ENCODE assay signal across 9 cellular contexts in the genomic region with DNA sequence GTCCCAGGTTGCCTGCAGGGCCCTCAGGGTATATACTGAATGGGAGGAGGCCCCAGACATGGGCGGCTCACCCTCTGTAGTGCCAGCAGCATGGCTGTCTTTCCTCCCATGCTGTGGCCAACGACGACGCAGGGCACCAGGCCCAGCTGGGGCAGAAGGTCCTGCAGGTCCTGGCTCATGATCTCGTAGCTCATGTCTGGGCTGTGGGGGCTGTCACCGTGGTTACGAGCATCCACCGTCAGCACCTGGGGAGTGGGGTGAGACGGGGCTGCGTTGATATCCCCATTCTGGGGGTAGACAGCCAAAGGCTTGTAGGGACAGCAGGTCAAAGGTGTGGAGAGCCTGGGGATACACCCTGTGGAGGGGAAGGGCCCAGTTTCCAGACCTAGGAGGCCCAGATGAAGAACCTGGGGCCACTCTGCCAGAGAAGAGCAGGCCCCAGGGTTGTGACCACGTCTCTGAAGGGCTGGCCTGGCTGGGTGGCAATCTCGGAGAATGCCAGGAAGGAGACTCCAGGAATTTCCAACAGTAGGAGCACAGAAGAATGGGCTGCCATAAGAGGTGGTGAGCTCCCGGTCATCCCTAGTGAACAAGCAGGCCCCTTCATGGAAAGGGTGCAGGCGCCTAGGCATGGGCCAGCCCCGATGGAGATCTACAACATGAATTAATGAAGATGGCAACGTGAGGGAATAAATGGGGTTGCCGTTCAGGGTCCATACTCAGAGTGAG. TPM values are rescaled to one million over a fixed set of nuclear protein-coding genes. Genes with fewer than 3 reads are reported as not detected.
DNase-seq lines count a peak whose midpoint lies in the region; ATAC-seq, FAIRE-seq and TF ChIP-seq lines count a peak whose summit lies in the region.
"Had no signal": no experiment of that assay in that cellular context is flagged by ENCODE, and none has a peak within 500 bp of the region (broad histone marks: within the 10 kb centered on the region; RNA-seq: fewer than 3 reads in every experiment).

No MANE protein-coding gene starts in this region.

- H3K14ac ChIP-seq in mesenchymal stem cell (ENCODE audit: low read length in 2 of 2): no peak overlapping the region

- H3K4me1 ChIP-seq in heart left ventricle (peaks cover 0 to 22% (median 13%) of the 10 kb centered on the region in 12 donors), K562 (replicated peaks in 1 of 2; ENCODE audit: control insufficient read depth in 2 of 2, insufficient read depth in 2 of 2, low read length in 2 of 2) (peaks cover 2 to 53% of the 10 kb centered on the region in 2 experiments; a peak in 4 of 5 replicates), mesenchymal stem cell (ENCODE audit: control insufficient read depth, insufficient read depth, low read depth, low read length) (peaks cover 30% of the 10 kb centered on the region), upper lobe of left lung (peaks cover 29 to 52% (median 31%) of the 10 kb centered on the region in 4 donors)

- no peak for TF ChIP-seq CTCF in heart left ventricle (IDR thresholded peaks at IDR 0.05)
- no peak for TF ChIP-seq CTCF in K562 (IDR thresholded peaks at IDR 0.05 in 2 of 3, conservative IDR thresholded peaks at IDR 0.05 in 1 of 3; ENCODE audit: insufficient read depth in 2 of 3, low read depth in 1 of 3, low read length in 3 of 3)
- TF ChIP-seq CTCF in upper lobe of left lung (IDR thresholded peaks at IDR 0.05): no peak
- TF ChIP-seq CTCF in GM13976 (IDR thresholded peaks at IDR 0.05; ENCODE audit: borderline replicate concordance, control extremely low read depth, extremely low read depth, insufficient read depth, missing control alignments): no peak

- no peak overlapping the region for H3K4ac ChIP-seq in mesenchymal stem cell (ENCODE audit: low read depth in 1 of 2, low read length in 2 of 2)

- no peak overlapping the region for H2BK120ac ChIP-seq in mesenchymal stem cell (ENCODE audit: low read depth, low read length)

- no peak for TF ChIP-seq RAD21 in K562 (CRISPR knock-in tag; conservative IDR thresholded peaks at IDR 0.05 in 1 of 2, IDR thresholded peaks at IDR 0.05 in 1 of 2)

- H3K23ac ChIP-seq in mesenchymal stem cell (ENCODE audit: low read length in 2 of 2): no peak overlapping the region

- H3K4me2 ChIP-seq in K562 (ENCODE audit: insufficient read depth, low read length) (peak overlapping the region; percentile 91), mesenchymal stem cell (ENCODE audit: low read length, poor library complexity, severe bottlenecking) (peak overlapping the region; percentile 29)

- no peak overlapping the region for H2AK5ac ChIP-seq in mesenchymal stem cell (ENCODE audit: low read length, severe bottlenecking)

- DNase-seq in heart left ventricle (peak in 1 of 5 donors; percentile 43), cardiac septum (ENCODE audit: low spot score) (no peak), K562 (ENCODE audit: extremely low read depth in 1 of 4, low spot score in 3 of 4) (peak in 1 of 4 experiments; percentile 16), mesenchymal stem cell (no peak), upper lobe of left lung (no peak), GM13976 (ENCODE audit: low spot score) (no peak)

- H3K36me3 ChIP-seq in heart left ventricle (peaks cover 0 to 23% (median 16%) of the 10 kb centered on the region in 9 donors), K562 (ENCODE audit: control insufficient read depth, insufficient read depth, low read length) (peaks cover 24% of the 10 kb centered on the region), mesenchymal stem cell (ENCODE audit: control insufficient read depth in 1 of 2, insufficient read depth in 2 of 2, low read depth in 1 of 2, low read length in 2 of 2) (peaks cover 20 to 26% of the 10 kb centered on the region in 2 experiments), upper lobe of left lung (peaks cover 0 to 22% (median 16%) of the 10 kb centered on the region in 4 donors)

- peaks cover 22% of the 10 kb centered on the region for H3K79me1 ChIP-seq in mesenchymal stem cell (replicated peaks; ENCODE audit: low read length, poor library complexity, severe bottlenecking)

- peak overlapping the region in 8 of 12 donors; percentile 73 to 91 (median 85) for H3K27ac ChIP-seq in heart left ventricle
- peak overlapping the region; percentile 91; the same call in 1 of the 3 replicates for H3K27ac ChIP-seq in K562 (ENCODE audit: extremely low read depth, low read depth, low read length)
- no peak overlapping the region for H3K27ac ChIP-seq in mesenchymal stem cell (ENCODE audit: low read length, poor library complexity, severe bottlenecking)
- peak overlapping the region; percentile 87 to 97 (median 94) for H3K27ac ChIP-seq in upper lobe of left lung

- H2BK12ac ChIP-seq in mesenchymal stem cell (ENCODE audit: low read length in 2 of 2): peak overlapping the region in 1 of 2 experiments; percentile 63

- H2BK5ac ChIP-seq in mesenchymal stem cell (ENCODE audit: low read depth, low read length, poor library complexity, severe bottlenecking): no peak overlapping the region

- H3K9me1 ChIP-seq in K562 (ENCODE audit: control insufficient read depth, insufficient read depth, low read length): peaks cover 4% of the 10 kb centered on the region

- no peak overlapping the region for H4K8ac ChIP-seq in mesenchymal stem cell (ENCODE audit: low read length)

- no peak overlapping the region for H3K18ac ChIP-seq in mesenchymal stem cell (ENCODE audit: low read depth in 1 of 2, low read length in 2 of 2)

- intact Hi-C loops in heart left ventricle (cut with DNase I) (loop anchor here in 3 of 10 donors (2.0 to 10.0 kb wide), 4 partner anchors 55 to 393 kb away; partner anchors contain the start of genes BUD23 (in 1 of the 3), DNAJC30 (in 1 of the 3), METTL27 (in 1 of the 3) and VPS37D (in 1 of the 3)), cardiac septum (cut with DNase I) (loop anchor here (5.0 to 10.0 kb wide), 2 partner anchors 55 to 107 kb away; partner anchors contain the start of genes BUD23, DNAJC30 and METTL27), K562 (cut with micrococcal nuclease) (loop anchor here (2.0 to 10.0 kb wide), 2 partner anchors 117 to 403 kb away; no protein-coding TSS in a partner anchor)

- CTCF ChIA-PET in K562 (lab: Yijun Ruan, JAX; ENCODE audit: low intra/inter-chr PET ratio): no interaction called here

- ATAC-seq in heart left ventricle: no peak
- ATAC-seq in K562: no peak
- no peak for ATAC-seq in upper lobe of left lung (ENCODE audit: low FRiP score in 2 of 2)
- ATAC-seq in GM21737 (IDR thresholded peaks at IDR 0.05; ENCODE audit: unreplicated experiment): no peak
- ATAC-seq in HG02678 (IDR thresholded peaks at IDR 0.05; ENCODE audit: unreplicated experiment): no peak

- no TSS peak for BruUV-seq in K562 (replicated peaks; lab: Mats Ljungman, UMichigan)

- in situ Hi-C loops in K562 (cut with MboI) (loop anchor here (10.0 kb wide), 1 partner anchor 403 kb away; no protein-coding TSS in a partner anchor), GM13976 (cut with MboI; ENCODE audit: low sequenced_read_pairs, unreplicated experiment) (no loop called here)

- H3K79me2 ChIP-seq in K562 (ENCODE audit: control insufficient read depth, insufficient read depth, low read length): peaks cover 19% of the 10 kb centered on the region

- no peak for FAIRE-seq in K562 (lab: Jason Lieb, UNC)

- TF ChIP-seq EP300 in K562 (IDR thresholded peaks at IDR 0.05; ENCODE audit: low read length) (no peak), upper lobe of left lung (IDR thresholded peaks at IDR 0.05) (no peak)

- peaks cover 21% of the 10 kb centered on the region for H4K20me1 ChIP-seq in K562 (replicated peaks; ENCODE audit: control insufficient read depth, insufficient read depth, low read length)

- POLR2A ChIA-PET in K562 (lab: Yijun Ruan, JAX): interaction anchor here (1.2 to 1.7 kb wide), 4 partner anchors 9 to 215 kb away, joined by 3 to 6 read pairs (median 4); partner anchors contain the start of gene BAZ1B

- H3K4me3 ChIP-seq in heart left ventricle: peak overlapping the region in 11 of 12 donors; percentile 65 to 99 (median 80)
- peak overlapping the region; percentile 62 for H3K4me3 ChIP-seq in K562
- peak overlapping the region in 1 of 2 experiments; percentile 92 for H3K4me3 ChIP-seq in mesenchymal stem cell (ENCODE audit: insufficient read depth in 1 of 2, low read depth in 1 of 2, low read length in 2 of 2)
- peak overlapping the region; percentile 81 to 99 (median 92) for H3K4me3 ChIP-seq in upper lobe of left lung

- TF ChIP-seq POLR2A in heart left ventricle (IDR thresholded peaks at IDR 0.05) (no peak), K562 (conservative IDR thresholded peaks at IDR 0.05) (no peak; the same call in 1 of the 2 replicates), upper lobe of left lung (IDR thresholded peaks at IDR 0.05) (no peak)

- H2AFZ ChIP-seq in K562 (ENCODE audit: low read depth, low read length) (no peak overlapping the region), mesenchymal stem cell (ENCODE audit: low read depth, low read length) (no peak overlapping the region)

- no peaks in the 10 kb centered on the region for H3K9me3 ChIP-seq in heart left ventricle
- no peaks in the 10 kb centered on the region for H3K9me3 ChIP-seq in K562 (replicated peaks; ENCODE audit: control insufficient read depth, insufficient read depth, low read depth, low read length)
- H3K9me3 ChIP-seq in mesenchymal stem cell (ENCODE audit: control insufficient read depth, low read length): no peaks in the 10 kb centered on the region
- no peaks in the 10 kb centered on the region for H3K9me3 ChIP-seq in upper lobe of left lung

- peak overlapping the region; percentile 57 for H2BK15ac ChIP-seq in mesenchymal stem cell (ENCODE audit: low read depth, poor library complexity, severe bottlenecking)

- peak overlapping the region; percentile 14 for H4K91ac ChIP-seq in mesenchymal stem cell (ENCODE audit: low read length)

- H3K9ac ChIP-seq in K562 (ENCODE audit: insufficient read depth in 1 of 2, low read depth in 2 of 2, low read length in 2 of 2) (peak overlapping the region; percentile 84 to 100), mesenchymal stem cell (ENCODE audit: low read length) (peak overlapping the region; percentile 89)

- H3K27me3 ChIP-seq in heart left ventricle (no peaks in the 10 kb centered on the region), K562 (ENCODE audit: control insufficient read depth in 2 of 2, insufficient read depth in 2 of 2, low read length in 2 of 2) (no peaks in the 10 kb centered on the region; a peak in 1 of 5 replicates), mesenchymal stem cell (ENCODE audit: control insufficient read depth in 1 of 2, insufficient read depth in 1 of 2, low read length in 2 of 2) (no peaks in the 10 kb centered on the region), upper lobe of left lung (no peaks in the 10 kb centered on the region)

- WGBS in heart left ventricle, 4 donors: 73 to 77% (median 74%) methylated on average over 13 to 17 of the region's 17 CpGs
- WGBS in K562 (ENCODE audit: insufficient coverage, low coverage, missing lambda C conversion rate): 57% methylated on average over 17 of the region's 17 CpGs
- WGBS in mesenchymal stem cell: 84% methylated on average over 17 of the region's 17 CpGs
- WGBS in upper lobe of left lung, 2 donors: 68 to 80% methylated on average over 10 to 15 of the region's 17 CpGs

RNA-seq across cellular contexts. Expression of gene ABHD11, which starts 0.9 kb away (rescaled TPM):
- total RNA-seq in heart left ventricle: 10 to 100 TPM; 17.9 to 36.9 (median 25.0) TPM
- polyA plus RNA-seq in heart left ventricle: 10 to 100 TPM; 21.0 to 27.7 TPM
- total RNA-seq in cardiac septum: 31.6 TPM
- 36.5 and 95.8 TPM in 2 replicates for total RNA-seq in K562 (2011; cell fraction: chromatin; rRNA removed; ENCODE audit: low replicate concordance)
- total RNA-seq in K562 (2011; cell fraction: nucleolus; rRNA removed): 87.9 and 90.7 TPM in 2 replicates
- total RNA-seq in K562 (2011; cell fraction: nucleoplasm; rRNA removed): 50.6 and 64.7 TPM in 2 replicates
- total RNA-seq in K562 (2014; rRNA removed): 44.2 and 52.6 TPM in 2 replicates
- total RNA-seq in K562 (2014; rRNA removed; fragmentation: Illumina TruSeq; extraction: Trizol): 11.7 and 13.2 TPM in 2 replicates
- total RNA-seq in K562 (2015; rRNA removed; fragmentation: Illumina TruSeq; extraction: Trizol): 17.5 and 17.9 TPM in 2 replicates
- total RNA-seq in K562 (2021): 32.6 and 37.3 TPM in 2 replicates
- 18.4 and 18.9 TPM in 2 replicates for polyA plus RNA-seq in K562 (2011; rRNA removed)
- polyA plus RNA-seq in K562 (2011; cell fraction: cytosol; rRNA removed): 22.5 and 50.4 TPM in 2 replicates
- 22.8 and 51.7 TPM in 2 replicates for polyA plus RNA-seq in K562 (2011; cell fraction: nucleus; rRNA removed)
- 24.2 and 35.9 TPM in 2 replicates for polyA plus RNA-seq in K562 (2012)
- 25.5 and 26.3 TPM in 2 replicates for polyA plus RNA-seq in K562 (2014; fragmentation: Illumina TruSeq; extraction: Trizol)
- 1 to 10 TPM; 7.7 to 8.6 TPM for polyA plus RNA-seq in K562 (2014; fragmentation: Nextera tagmentation; extraction: Ambion mirVana)
- polyA plus RNA-seq in K562 (2014; rRNA removed): 40.7 and 41.7 TPM in 2 replicates
- polyA minus RNA-seq in K562 (2011; rRNA and poly(A)+ RNA removed): 5.8 and 10.2 TPM in 2 replicates
- 7.9 and 9.4 TPM in 2 replicates for polyA minus RNA-seq in K562 (2011; cell fraction: cytosol; rRNA and poly(A)+ RNA removed)
- polyA minus RNA-seq in K562 (2011; cell fraction: nucleus; rRNA and poly(A)+ RNA removed): 33.2 and 40.7 TPM in 2 replicates
- polyA plus RNA-seq in mesenchymal stem cell (2013, experiment 1 of 2): 7.2 TPM
- polyA plus RNA-seq in mesenchymal stem cell (2013, experiment 2 of 2): 7.1 TPM
- total RNA-seq in upper lobe of left lung: 10 to 100 TPM; 13.6 to 35.3 (median 28.2) TPM

RNA-seq across cellular contexts. Expression of gene STX1A, which starts 18.2 kb away (rescaled TPM):
- 1 to 10 TPM; 1.1 to 3.6 (median 1.6) TPM for total RNA-seq in heart left ventricle
- 1 to 10 TPM; 1.8 to 2.4 TPM for polyA plus RNA-seq in heart left ventricle
- 3.3 TPM for total RNA-seq in cardiac septum
- total RNA-seq in K562 (2011; cell fraction: chromatin; rRNA removed; ENCODE audit: low replicate concordance): 30.3 and 77.9 TPM in 2 replicates
- total RNA-seq in K562 (2011; cell fraction: nucleolus; rRNA removed): 38.9 and 39.9 TPM in 2 replicates
- total RNA-seq in K562 (2011; cell fraction: nucleoplasm; rRNA removed): 23.4 and 25.5 TPM in 2 replicates
- total RNA-seq in K562 (2014; rRNA removed): 9.1 and 9.9 TPM in 2 replicates
- 2.3 and 3.9 TPM in 2 replicates for total RNA-seq in K562 (2014; rRNA removed; fragmentation: Illumina TruSeq; extraction: Trizol)
- total RNA-seq in K562 (2015; rRNA removed; fragmentation: Illumina TruSeq; extraction: Trizol): 6.3 and 9.6 TPM in 2 replicates
- 8.0 and 8.9 TPM in 2 replicates for total RNA-seq in K562 (2021)
- 6.7 and 7.5 TPM in 2 replicates for polyA plus RNA-seq in K562 (2011; rRNA removed)
- polyA plus RNA-seq in K562 (2011; cell fraction: cytosol; rRNA removed): 5.7 and 9.2 TPM in 2 replicates
- 47.5 and 68.0 TPM in 2 replicates for polyA plus RNA-seq in K562 (2011; cell fraction: nucleus; rRNA removed)
- polyA plus RNA-seq in K562 (2012): 7.2 and 8.0 TPM in 2 replicates
- 6.1 and 9.9 TPM in 2 replicates for polyA plus RNA-seq in K562 (2014; fragmentation: Illumina TruSeq; extraction: Trizol)
- under 1 TPM; 0.04 to 0.15 TPM for polyA plus RNA-seq in K562 (2014; fragmentation: Nextera tagmentation; extraction: Ambion mirVana)
- polyA plus RNA-seq in K562 (2014; rRNA removed): 11.7 and 15.1 TPM in 2 replicates
- 14.4 and 26.2 TPM in 2 replicates for polyA minus RNA-seq in K562 (2011; rRNA and poly(A)+ RNA removed)
- polyA minus RNA-seq in K562 (2011; cell fraction: cytosol; rRNA and poly(A)+ RNA removed): 6.7 and 8.3 TPM in 2 replicates
- 9.0 and 13.7 TPM in 2 replicates for polyA minus RNA-seq in K562 (2011; cell fraction: nucleus; rRNA and poly(A)+ RNA removed)
- 10.0 TPM for polyA plus RNA-seq in mesenchymal stem cell (2013, experiment 1 of 2)
- 9.9 TPM for polyA plus RNA-seq in mesenchymal stem cell (2013, experiment 2 of 2)
- total RNA-seq in upper lobe of left lung: 10 to 100 TPM in 2 of 6 donors, 1 to 10 TPM in 4; 4.1 to 16.9 (median 5.9) TPM

RNA-seq across cellular contexts. Expression of gene CLDN3, which starts 32.4 kb away (rescaled TPM):
- not detected for total RNA-seq in heart left ventricle
- under 1 TPM in 1 of 2 donors, not detected in 1; 0.10 TPM for polyA plus RNA-seq in heart left ventricle
- not detected for total RNA-seq in cardiac septum
- not detected in 2 replicates for total RNA-seq in K562 (2011; cell fraction: chromatin; rRNA removed; ENCODE audit: low replicate concordance)
- not detected in 2 replicates for total RNA-seq in K562 (2011; cell fraction: nucleolus; rRNA removed)
- total RNA-seq in K562 (2011; cell fraction: nucleoplasm; rRNA removed): not detected in 2 replicates
- total RNA-seq in K562 (2014; rRNA removed): not detected in 2 replicates
- not detected in 2 replicates for total RNA-seq in K562 (2014; rRNA removed; fragmentation: Illumina TruSeq; extraction: Trizol)
- total RNA-seq in K562 (2015; rRNA removed; fragmentation: Illumina TruSeq; extraction: Trizol): not detected in 2 replicates
- 0.29 TPM in 1 of 2 replicates, not detected in the other for total RNA-seq in K562 (2021)
- polyA plus RNA-seq in K562 (2011; rRNA removed): not detected in 2 replicates
- not detected in 2 replicates for polyA plus RNA-seq in K562 (2011; cell fraction: cytosol; rRNA removed)
- polyA plus RNA-seq in K562 (2011; cell fraction: nucleus; rRNA removed): not detected in 2 replicates
- polyA plus RNA-seq in K562 (2012): 0.05 TPM in 1 of 2 replicates, not detected in the other
- polyA plus RNA-seq in K562 (2014; fragmentation: Illumina TruSeq; extraction: Trizol): not detected in 2 replicates
- polyA plus RNA-seq in K562 (2014; fragmentation: Nextera tagmentation; extraction: Ambion mirVana): not detected
- polyA plus RNA-seq in K562 (2014; rRNA removed): not detected in 2 replicates
- not detected in 2 replicates for polyA minus RNA-seq in K562 (2011; rRNA and poly(A)+ RNA removed)
- not detected in 2 replicates for polyA minus RNA-seq in K562 (2011; cell fraction: cytosol; rRNA and poly(A)+ RNA removed)
- not detected in 2 replicates for polyA minus RNA-seq in K562 (2011; cell fraction: nucleus; rRNA and poly(A)+ RNA removed)
- polyA plus RNA-seq in mesenchymal stem cell (2013, experiment 1 of 2): not detected
- polyA plus RNA-seq in mesenchymal stem cell (2013, experiment 2 of 2): not detected
- total RNA-seq in upper lobe of left lung: 10 to 100 TPM; 21.9 to 95.0 (median 43.9) TPM
- total RNA-seq: HT1080 had no signal

RNA-seq across cellular contexts. Expression of gene BUD23, which starts 54.3 kb away (rescaled TPM):
- total RNA-seq in heart left ventricle (10 to 100 TPM; 57.4 to 94.1 (median 68.6) TPM), cardiac septum (59.1 TPM), K562 (2014; rRNA removed) (170 and 183 TPM in 2 replicates), K562 (2014; rRNA removed; fragmentation: Illumina TruSeq; extraction: Trizol) (117 and 124 TPM in 2 replicates), K562 (2015; rRNA removed; fragmentation: Illumina TruSeq; extraction: Trizol) (123 and 128 TPM in 2 replicates), K562 (2021) (135 and 144 TPM in 2 replicates), upper lobe of left lung (10 to 100 TPM; 19.9 to 52.3 (median 48.8) TPM)
- polyA plus RNA-seq in heart left ventricle (100 to 1,000 TPM; 106 to 150 TPM), K562 (2011; rRNA removed) (115 and 168 TPM in 2 replicates), K562 (2014; fragmentation: Illumina TruSeq; extraction: Trizol) (206 and 216 TPM in 2 replicates), K562 (2014; fragmentation: Nextera tagmentation; extraction: Ambion mirVana) (100 to 1,000 TPM in 1 of 2 experiments, 10 to 100 TPM in 1; 79.5 to 150 TPM), K562 (2014; rRNA removed) (270 and 301 TPM in 2 replicates)
- 117 and 181 TPM in 2 replicates for total RNA-seq in K562 (2011; cell fraction: chromatin; rRNA removed; ENCODE audit: low replicate concordance)
- total RNA-seq in K562 (2011; cell fraction: nucleolus; rRNA removed): 113 TPM in 2 replicates
- total RNA-seq in K562 (2011; cell fraction: nucleoplasm; rRNA removed): 140 and 171 TPM in 2 replicates
- 171 and 217 TPM in 2 replicates for polyA plus RNA-seq in K562 (2011; cell fraction: cytosol; rRNA removed)
- polyA plus RNA-seq in K562 (2011; cell fraction: nucleus; rRNA removed): 88.8 and 118 TPM in 2 replicates
- polyA plus RNA-seq in K562 (2012): 99.9 and 166 TPM in 2 replicates
- polyA minus RNA-seq in K562 (2011; rRNA and poly(A)+ RNA removed): 64.3 and 80.9 TPM in 2 replicates
- polyA minus RNA-seq in K562 (2011; cell fraction: cytosol; rRNA and poly(A)+ RNA removed): 39.0 and 45.1 TPM in 2 replicates
- 19.1 and 20.2 TPM in 2 replicates for polyA minus RNA-seq in K562 (2011; cell fraction: nucleus; rRNA and poly(A)+ RNA removed)
- 75.0 TPM for polyA plus RNA-seq in mesenchymal stem cell (2013, experiment 1 of 2)
- polyA plus RNA-seq in mesenchymal stem cell (2013, experiment 2 of 2): 76.6 TPM

RNA-seq across cellular contexts. Expression of gene DNAJC30, which starts 54.4 kb away (rescaled TPM):
- total RNA-seq in heart left ventricle: 10 to 100 TPM in 6 of 9 donors, 1 to 10 TPM in 3; 6.8 to 21.1 (median 15.6) TPM
- 10 to 100 TPM in 1 of 2 donors, 1 to 10 TPM in 1; 7.2 to 14.0 TPM for polyA plus RNA-seq in heart left ventricle
- total RNA-seq in cardiac septum: 16.4 TPM
- 18.6 and 26.1 TPM in 2 replicates for total RNA-seq in K562 (2011; cell fraction: chromatin; rRNA removed; ENCODE audit: low replicate concordance)
- 21.3 and 26.5 TPM in 2 replicates for total RNA-seq in K562 (2011; cell fraction: nucleolus; rRNA removed)
- total RNA-seq in K562 (2011; cell fraction: nucleoplasm; rRNA removed): 23.2 and 25.1 TPM in 2 replicates
- total RNA-seq in K562 (2014; rRNA removed): 6.9 and 8.6 TPM in 2 replicates
- 3.8 and 4.2 TPM in 2 replicates for total RNA-seq in K562 (2014; rRNA removed; fragmentation: Illumina TruSeq; extraction: Trizol)
- total RNA-seq in K562 (2015; rRNA removed; fragmentation: Illumina TruSeq; extraction: Trizol): 4.4 and 4.6 TPM in 2 replicates
- 10.1 and 11.3 TPM in 2 replicates for total RNA-seq in K562 (2021)
- 2.0 and 3.7 TPM in 2 replicates for polyA plus RNA-seq in K562 (2011; rRNA removed)
- polyA plus RNA-seq in K562 (2011; cell fraction: cytosol; rRNA removed): 3.2 and 14.7 TPM in 2 replicates
- polyA plus RNA-seq in K562 (2011; cell fraction: nucleus; rRNA removed): 4.0 and 7.2 TPM in 2 replicates
- polyA plus RNA-seq in K562 (2012): 5.5 and 7.0 TPM in 2 replicates
- 4.6 and 6.4 TPM in 2 replicates for polyA plus RNA-seq in K562 (2014; fragmentation: Illumina TruSeq; extraction: Trizol)
- polyA plus RNA-seq in K562 (2014; fragmentation: Nextera tagmentation; extraction: Ambion mirVana): 1 to 10 TPM; 1.1 to 1.4 TPM
- 9.2 and 11.4 TPM in 2 replicates for polyA plus RNA-seq in K562 (2014; rRNA removed)
- 5.5 and 7.9 TPM in 2 replicates for polyA minus RNA-seq in K562 (2011; rRNA and poly(A)+ RNA removed)
- polyA minus RNA-seq in K562 (2011; cell fraction: cytosol; rRNA and poly(A)+ RNA removed): 3.3 and 3.4 TPM in 2 replicates
- 8.8 and 10.3 TPM in 2 replicates for polyA minus RNA-seq in K562 (2011; cell fraction: nucleus; rRNA and poly(A)+ RNA removed)
- polyA plus RNA-seq in mesenchymal stem cell (2013, experiment 1 of 2): 11.8 TPM
- polyA plus RNA-seq in mesenchymal stem cell (2013, experiment 2 of 2): 12.1 TPM
- total RNA-seq in upper lobe of left lung: 10 to 100 TPM in 4 of 6 donors, 1 to 10 TPM in 2; 6.9 to 13.1 (median 10.3) TPM

Comparison
In these comparisons a context has a peak if more than half of its experiments do, and no peak if none do; other contexts are left out.
1. RNA of gene CLDN3, which starts 32.4 kb away (total RNA-seq): 21.9 to 95.0 TPM in upper lobe of left lung; not detected in cardiac septum (single experiment), not detected in heart left ventricle and 0.29 TPM in K562; every median in the first group is over 10 times any median in the second.